Comparison of ENCODE assay signal across 20 cellular contexts in genomic region chr11:10607462-10607861, GRCh38. TPM values are rescaled to one million over a fixed set of nuclear protein-coding genes. Genes with fewer than 3 reads are reported as not detected.
DNase-seq lines count a peak whose midpoint lies in the region; ATAC-seq and TF ChIP-seq lines count a peak whose summit lies in the region.
"Had no signal": no experiment of that assay in that cellular context is flagged by ENCODE, and none has a peak within 500 bp of the region (broad histone marks: within the 10 kb centered on the region; RNA-seq: fewer than 3 reads in every experiment).

No MANE protein-coding gene starts in this region.

- peak overlapping the region; percentile 96 for H3K27ac Mint-ChIP-seq in chondrocyte (ENCODE audit: unreplicated experiment)
- no peak overlapping the region for H3K27ac Mint-ChIP-seq in activated naive CD8-positive, alpha-beta T cell treated with anti-CD3 and anti-CD28 coated beads, Interleukin-2, amount 50 U/mL, for 24 hours
- H3K27ac Mint-ChIP-seq: activated T-helper 17 cell treated with anti-CD3 and anti-CD28 coated beads, Interleukin-2, amount 50 U/mL, for 72 hours; mesothelial cell of epicardium; T-cell had no signal

- WGBS in liver = 50% methylated on average over 6 of the region's 6 CpGs
- WGBS in spleen, 5 donors = 19 to 26% (median 21%) methylated on average over 5 to 6 of the region's 6 CpGs

- H3K4me3 ChIP-seq in BLaER1 (no peak overlapping the region), liver (ENCODE audit: low read depth in 1 of 3, low read length in 3 of 3) (no peak overlapping the region), spleen (peak overlapping the region in 2 of 8 donors; percentile 0 to 61)
- H3K4me3 ChIP-seq: gastrocnemius medialis had no signal

- H3K4me3 Mint-ChIP-seq in chondrocyte (ENCODE audit: unreplicated experiment) = no peak overlapping the region
- no peak overlapping the region for H3K4me3 Mint-ChIP-seq in activated naive CD8-positive, alpha-beta T cell treated with anti-CD3 and anti-CD28 coated beads, Interleukin-2, amount 50 U/mL, for 24 hours
- H3K4me3 Mint-ChIP-seq: activated T-helper 17 cell treated with anti-CD3 and anti-CD28 coated beads, Interleukin-2, amount 50 U/mL, for 72 hours; mesothelial cell of epicardium; T-cell had no signal

- H3K9me3 ChIP-seq in BLaER1 (peaks cover 6% of the 10 kb centered on the region; the same call in 1 of the 2 replicates), liver (ENCODE audit: control insufficient read depth in 4 of 4, low read length in 3 of 4) (no peaks in the 10 kb centered on the region), spleen (no peaks in the 10 kb centered on the region)
- H3K9me3 ChIP-seq: gastrocnemius medialis had no signal

- TF ChIP-seq POLR2A in spleen (IDR thresholded peaks at IDR 0.05) = no peak

- H3K4me1 Mint-ChIP-seq in chondrocyte (ENCODE audit: low read depth) = peaks cover 39% of the 10 kb centered on the region
- peaks cover 20% of the 10 kb centered on the region for H3K4me1 Mint-ChIP-seq in activated naive CD8-positive, alpha-beta T cell treated with anti-CD3 and anti-CD28 coated beads, Interleukin-2, amount 50 U/mL, for 24 hours

- H3K27me3 Mint-ChIP-seq in chondrocyte (ENCODE audit: low read depth) = no peaks in the 10 kb centered on the region
- peaks cover 5% of the 10 kb centered on the region for H3K27me3 Mint-ChIP-seq in activated naive CD8-positive, alpha-beta T cell treated with anti-CD3 and anti-CD28 coated beads, Interleukin-2, amount 50 U/mL, for 24 hours

- H3K27ac ChIP-seq in BLaER1 (peak overlapping the region; percentile 42), liver (ENCODE audit: low read depth in 1 of 2, low read length in 2 of 2) (peak overlapping the region; percentile 14 to 68), spleen (peak overlapping the region; percentile 81 to 96 (median 90)), substantia nigra (ENCODE audit: low read depth, low read length, poor library complexity, severe bottlenecking) (no peak overlapping the region)
- H3K27ac ChIP-seq: VCaP had no signal

- H3K36me3 ChIP-seq in BLaER1 (no peaks in the 10 kb centered on the region), liver (ENCODE audit: control insufficient read depth in 4 of 4, insufficient read depth in 3 of 4, low read depth in 1 of 4, low read length in 3 of 4) (no peaks in the 10 kb centered on the region), spleen (peaks cover 0 to 28% (median 0%) of the 10 kb centered on the region in 6 donors)
- H3K36me3 ChIP-seq: gastrocnemius medialis had no signal

- intact Hi-C loops in spleen (cut with DNase I; ENCODE audit: low total_unique reads) = no loop called here

- no peak for ATAC-seq in activated naive CD8-positive, alpha-beta T cell treated with anti-CD3 and anti-CD28 coated beads, Interleukin-2, amount 50 U/mL, for 24 hours
- no peak for ATAC-seq in GM21381 (IDR thresholded peaks at IDR 0.05; ENCODE audit: unreplicated experiment)
- ATAC-seq: gastrocnemius medialis, T-cell had no signal

- H3K4me1 ChIP-seq in BLaER1 (peaks cover 87% of the 10 kb centered on the region), liver (ENCODE audit: control insufficient read depth in 4 of 4, insufficient read depth in 4 of 4, low read length in 3 of 4) (peaks cover 0 to 4% (median 1%) of the 10 kb centered on the region in 4 donors), spleen (peaks cover 32 to 100% (median 90%) of the 10 kb centered on the region in 6 donors)

- H3K4me2 ChIP-seq in BLaER1 = peak overlapping the region; percentile 77

- no peaks in the 10 kb centered on the region for H3K9me3 Mint-ChIP-seq in chondrocyte (ENCODE audit: low read depth)
- H3K9me3 Mint-ChIP-seq in activated naive CD8-positive, alpha-beta T cell treated with anti-CD3 and anti-CD28 coated beads, Interleukin-2, amount 50 U/mL, for 24 hours = no peaks in the 10 kb centered on the region
- H3K9me3 Mint-ChIP-seq: activated T-helper 17 cell treated with anti-CD3 and anti-CD28 coated beads, Interleukin-2, amount 50 U/mL, for 72 hours; T-cell had no signal

- TF ChIP-seq CTCF in chondrocyte (IDR thresholded peaks at IDR 0.05) = no peak
- no peak for TF ChIP-seq CTCF in liver (IDR thresholded peaks at IDR 0.05; ENCODE audit: low read depth, low read length, missing input control)
- TF ChIP-seq CTCF in spleen (IDR thresholded peaks at IDR 0.05 in 8 of 11, conservative IDR thresholded peaks at IDR 0.05 in 3 of 11) = no peak

- H3K9ac ChIP-seq in BLaER1 = no peak overlapping the region
- H3K9ac ChIP-seq in liver (ENCODE audit: low read depth in 1 of 2, low read length in 2 of 2) = no peak overlapping the region

- H3K36me3 Mint-ChIP-seq in chondrocyte (ENCODE audit: low read depth) = peaks cover 11% of the 10 kb centered on the region
- H3K36me3 Mint-ChIP-seq in activated naive CD8-positive, alpha-beta T cell treated with anti-CD3 and anti-CD28 coated beads, Interleukin-2, amount 50 U/mL, for 24 hours (ENCODE audit: low read depth) = no peaks in the 10 kb centered on the region
- H3K36me3 Mint-ChIP-seq: T-cell had no signal

- no peaks in the 10 kb centered on the region for H4K20me1 ChIP-seq in BLaER1

- H3K27me3 ChIP-seq in BLaER1 (no peaks in the 10 kb centered on the region), liver (ENCODE audit: control insufficient read depth in 4 of 4, insufficient read depth in 4 of 4, low read length in 3 of 4) (peaks cover 0 to 6% (median 0%) of the 10 kb centered on the region in 4 donors), spleen (replicated peaks in 1 of 7) (no peaks in the 10 kb centered on the region)
- H3K27me3 ChIP-seq: gastrocnemius medialis had no signal

- DNase-seq in chondrocyte (ENCODE audit: low spot score) (no peak), spleen (peak; percentile 77), C1 segment of cervical spinal cord (lab: John Stamatoyannopoulos, UW) (no peak), substantia nigra (lab: John Stamatoyannopoulos, UW) (no peak)
- no peak for DNase-seq in activated naive CD8-positive, alpha-beta T cell treated with anti-CD3 and anti-CD28 coated beads, Interleukin-2, amount 50 U/mL, for 24 hours
- DNase-seq: amygdala; gastrocnemius medialis; GDM1; H7; NCI-H1436 treated with DMSO at 0.1 percent for 48 hours; NCI-H2227 treated with DMSO at 0.1 percent for 48 hours; stimulated activated CD4-positive, alpha-beta T cell treated with anti-CD3 and anti-CD28 coated beads, Interleukin-4, amount 100 ng/mL, for 4 hours; T-cell had no signal

- TF ChIP-seq RAD21 in liver (IDR thresholded peaks at IDR 0.05) = no peak

TF ChIP-seq in liver, 16 proteins besides CTCF, POLR2A, EP300 and RAD21:
- TF ChIP-seq NR2F2 (IDR thresholded peaks at IDR 0.05) (peak; percentile 84), JUND (IDR thresholded peaks at IDR 0.05) (no peak), FOXA2 (IDR thresholded peaks at IDR 0.05) (no peak)

RNA-seq across cellular contexts. Expression of gene LYVE1, which starts 39.0 kb away (rescaled TPM):
- total RNA-seq in chondrocyte (1.2 to 5.2 TPM (median 3.5 TPM) in 3 replicates), liver (10 to 100 TPM; 22.6 to 34.1 TPM), spleen (100 to 1,000 TPM in 5 of 7 donors, 10 to 100 TPM in 2; 83.4 to 338 (median 250) TPM)
- polyA plus RNA-seq in liver (10 to 100 TPM; 11.3 to 46.7 TPM), spleen (10 to 100 TPM; 20.2 to 35.9 (median 33.9) TPM)
- total RNA-seq: activated T-helper 17 cell treated with anti-CD3 and anti-CD28 coated beads, Interleukin-2, amount 50 U/mL, for 72 hours; LHCN-M2 had no signal
